ENCODE assay signal across 13 cellular contexts in the genomic region with DNA sequence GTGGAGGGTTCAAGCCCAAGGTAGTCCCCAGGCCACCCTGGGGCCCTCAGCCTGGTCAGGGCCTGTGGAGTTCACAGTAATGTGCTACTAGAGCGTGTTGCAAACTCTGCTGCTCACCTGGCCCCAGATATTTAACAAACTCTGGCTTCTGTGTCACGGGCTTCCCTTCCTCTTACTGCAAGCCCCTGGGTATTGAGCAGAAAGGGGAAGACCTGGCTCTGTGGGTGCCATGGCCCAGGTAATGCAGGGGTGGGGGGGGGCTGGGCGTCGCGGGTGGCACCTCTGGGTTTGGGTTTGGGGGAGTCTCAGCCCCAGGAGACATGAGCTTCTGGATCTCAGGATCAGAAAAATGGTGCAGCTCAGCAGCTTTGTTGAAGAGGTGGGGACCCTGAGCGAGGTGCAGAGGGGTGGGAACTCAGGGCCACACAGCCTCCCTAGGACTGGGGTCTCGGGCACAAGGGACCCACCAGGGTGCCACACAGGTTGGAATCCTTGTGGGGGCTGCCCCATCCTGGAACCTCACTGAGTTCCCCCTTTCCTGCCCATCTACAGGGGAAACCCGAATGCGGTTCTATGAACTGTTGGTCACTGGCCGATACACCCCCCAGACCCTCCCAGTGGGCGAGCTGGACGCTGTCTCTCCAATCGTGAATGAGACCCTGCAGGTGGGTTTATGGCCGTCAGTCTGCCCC. TPM values are rescaled to one million over a fixed set of nuclear protein-coding genes. Genes with fewer than 3 reads are reported as not detected.
DNase-seq lines count a peak whose midpoint lies in the region; ATAC-seq and TF ChIP-seq lines count a peak whose summit lies in the region.
"Had no signal": no experiment of that assay in that cellular context is flagged by ENCODE, and none has a peak within 500 bp of the region (broad histone marks: within the 10 kb centered on the region; RNA-seq: fewer than 3 reads in every experiment).

No MANE protein-coding gene starts in this region.

- CTCF ChIA-PET in PC-3 (lab: Charles Lee) = interaction anchor here (1.1 kb wide), 1 partner anchor 24 kb away, joined by 4 read pairs; no protein-coding TSS in a partner anchor

- H3K9ac ChIP-seq in PC-3 (ENCODE audit: low read length) = no peak overlapping the region

- in situ Hi-C loops in transverse colon (cut with MboI; ENCODE audit: low pct_ligation_motif_present in 1 of 4, low pct_unique_long_range_greater_than_20kb in 1 of 4, low sequenced_read_pairs in 3 of 4) = no loop called here

- no peaks in the 10 kb centered on the region for H3K27me3 Mint-ChIP-seq in effector memory CD8-positive, alpha-beta T cell

- H3K27ac ChIP-seq in DOHH2 (ENCODE audit: low read depth, low read length) (no peak overlapping the region), PC-3 (ENCODE audit: low read length) (no peak overlapping the region), spleen (peak overlapping the region in 6 of 8 donors; percentile 99 to 100 (median 100)), transverse colon (no peak overlapping the region)

- no peak for ATAC-seq in PC-3
- ATAC-seq in effector memory CD8-positive, alpha-beta T cell (replicated peaks) = no peak

- intact Hi-C loops in PC-3 (cut with micrococcal nuclease) (no loop called here), spleen (cut with DNase I; ENCODE audit: low total_unique reads) (no loop called here), transverse colon (cut with DNase I; ENCODE audit: low total_unique reads) (no loop called here)

- TF ChIP-seq POLR2A in spleen (IDR thresholded peaks at IDR 0.05) (no peak), transverse colon (IDR thresholded peaks at IDR 0.05) (no peak)

- no TSS peak for BruUV-seq in PC-3 (replicated peaks; lab: Mats Ljungman, UMichigan)

- H3K36me3 ChIP-seq in DOHH2 (ENCODE audit: control insufficient read depth, low read length) (peaks cover 83% of the 10 kb centered on the region), PC-3 (ENCODE audit: low read depth, low read length) (peaks cover 15% of the 10 kb centered on the region; the same call in 1 of the 2 replicates), spleen (peaks cover 0 to 66% (median 30%) of the 10 kb centered on the region in 6 donors), transverse colon (peaks cover 0 to 15% (median 4%) of the 10 kb centered on the region in 4 donors)

- TF ChIP-seq CTCF in DOHH2 (IDR thresholded peaks at IDR 0.05; ENCODE audit: low read depth, low read length, poor library complexity, severe bottlenecking) (no peak), PC-3 (conservative IDR thresholded peaks at IDR 0.05; ENCODE audit: low read depth, low read length) (no peak), spleen (IDR thresholded peaks at IDR 0.05 in 8 of 11, conservative IDR thresholded peaks at IDR 0.05 in 3 of 11) (no peak), transverse colon (IDR thresholded peaks at IDR 0.05) (no peak)

- H3K4me3 ChIP-seq in DOHH2 (ENCODE audit: low read length) (no peak overlapping the region), PC-3 (ENCODE audit: low read length) (0 out of 2 replicates have a peak overlapping the region, but pooled peaks have one; percentile 71), spleen (peak overlapping the region in 1 of 8 donors; percentile 36), transverse colon (no peak overlapping the region)

- H3K4me1 Mint-ChIP-seq in effector memory CD8-positive, alpha-beta T cell (ENCODE audit: low read depth in 2 of 2) = peaks cover 43 to 53% of the 10 kb centered on the region in 2 donors

- no peak for DNase-seq in PC-3
- no peak for DNase-seq in effector memory CD8-positive, alpha-beta T cell
- DNase-seq in spleen = peak; percentile 74
- no peak for DNase-seq in NCI-H1092 treated with DMSO at 0.1 percent for 48 hours (lab: John Stamatoyannopoulos, UW)
- no peak for DNase-seq in transverse colon
- no peak for DNase-seq in stimulated activated CD4-positive, alpha-beta T cell treated with anti-CD3 and anti-CD28 coated beads, Interleukin-2, amount 100 ng/mL, for 24 hours
- DNase-seq: midbrain; NCI-H1417; stimulated activated CD4-positive, alpha-beta T cell treated with anti-CD3 and anti-CD28 coated beads, Interleukin-2, amount 100 ng/mL, for 48 hours had no signal

- peak overlapping the region; percentile 69 to 91 for H3K27ac Mint-ChIP-seq in effector memory CD8-positive, alpha-beta T cell

- 72 to 87% (median 76%) methylated on average over 2 to 14 of the region's 14 CpGs for WGBS in spleen, 5 donors
- 75% methylated on average over 14 of the region's 14 CpGs; no CpG with 5 or more reads in 1 of the 2 donors for WGBS in transverse colon (ENCODE audit: low coverage in 1 of 2), 2 donors

- H3K4me3 Mint-ChIP-seq in effector memory CD8-positive, alpha-beta T cell = peak overlapping the region; percentile 90 to 93

- no peak for TF ChIP-seq EP300 in transverse colon (IDR thresholded peaks at IDR 0.05; ENCODE audit: low read depth)

- H2AFZ ChIP-seq in PC-3 (ENCODE audit: low read length) = no peak overlapping the region

- peaks cover 84% of the 10 kb centered on the region for H3K36me3 Mint-ChIP-seq in effector memory CD8-positive, alpha-beta T cell (ENCODE audit: insufficient read depth)

- H3K4me2 ChIP-seq in DOHH2 (ENCODE audit: low read length) (peak overlapping the region; percentile 99), PC-3 (ENCODE audit: low read length) (peak overlapping the region; percentile 85; the same call in 1 of the 2 replicates)

- H3K79me2 ChIP-seq in DOHH2 (ENCODE audit: control insufficient read depth, low read length) = peaks cover 72% of the 10 kb centered on the region
- H3K79me2 ChIP-seq in PC-3 (ENCODE audit: low read length) = peaks cover 94% of the 10 kb centered on the region

- H3K9me2 ChIP-seq in DOHH2 (replicated peaks; ENCODE audit: control insufficient read depth, low read length) (no peaks in the 10 kb centered on the region), PC-3 (replicated peaks; ENCODE audit: low read length) (no peaks in the 10 kb centered on the region)

- H4K20me1 ChIP-seq in DOHH2 (ENCODE audit: control insufficient read depth, insufficient read depth, low read depth, low read length) (peaks cover 25% of the 10 kb centered on the region), PC-3 (ENCODE audit: low read length) (peaks cover 15% of the 10 kb centered on the region)

- POLR2A ChIA-PET in PC-3 (lab: Charles Lee; ENCODE audit: unreplicated experiment) = no interaction called here

- H3F3A ChIP-seq in DOHH2 (ENCODE audit: control insufficient read depth, insufficient read depth) (peaks cover 20% of the 10 kb centered on the region), PC-3 (ENCODE audit: low read length, unreplicated experiment) (no peaks in the 10 kb centered on the region)

- H3K27me3 ChIP-seq in DOHH2 (ENCODE audit: control insufficient read depth, low read length) = no peaks in the 10 kb centered on the region
- no peaks in the 10 kb centered on the region for H3K27me3 ChIP-seq in PC-3 (ENCODE audit: low read length)
- H3K27me3 ChIP-seq in spleen (replicated peaks in 1 of 7) = no peaks in the 10 kb centered on the region
- H3K27me3 ChIP-seq in transverse colon = no peaks in the 10 kb centered on the region
- H3K27me3 ChIP-seq: dorsolateral prefrontal cortex had no signal

- no peaks in the 10 kb centered on the region for H3K9me3 Mint-ChIP-seq in effector memory CD8-positive, alpha-beta T cell

- H3K9me3 ChIP-seq in DOHH2 (ENCODE audit: control insufficient read depth, insufficient read depth, low read length) = no peaks in the 10 kb centered on the region
- no peaks in the 10 kb centered on the region for H3K9me3 ChIP-seq in PC-3 (ENCODE audit: low read length)
- H3K9me3 ChIP-seq in spleen = no peaks in the 10 kb centered on the region
- no peaks in the 10 kb centered on the region for H3K9me3 ChIP-seq in transverse colon

- H3K4me1 ChIP-seq in DOHH2 (ENCODE audit: control insufficient read depth, low read length) (peaks cover 50% of the 10 kb centered on the region), PC-3 (ENCODE audit: insufficient read depth, low read length) (peaks cover 24% of the 10 kb centered on the region), spleen (peaks cover 42 to 87% (median 65%) of the 10 kb centered on the region in 6 donors), transverse colon (peaks cover 28 to 50% (median 45%) of the 10 kb centered on the region in 4 donors)

RNA-seq across cellular contexts. Expression of a gene that starts 4.0 kb away (rescaled TPM):
- total RNA-seq in PC-3 (2014; rRNA removed) (7.5 and 13.0 TPM in 2 replicates), spleen (10 to 100 TPM; 19.9 to 37.7 (median 31.8) TPM), transverse colon (10 to 100 TPM; 13.4 to 39.6 (median 15.2) TPM)
- polyA plus RNA-seq in spleen = 10 to 100 TPM in 1 of 3 donors, 1 to 10 TPM in 2; 3.3 to 11.9 (median 5.3) TPM

RNA-seq across cellular contexts. Expression of a gene that starts 14.3 kb away (rescaled TPM):
- total RNA-seq in PC-3 (2014; rRNA removed) (232 TPM in 2 replicates), spleen (10 to 100 TPM; 45.2 to 71.7 (median 54.6) TPM), transverse colon (100 to 1,000 TPM in 3 of 4 donors, 10 to 100 TPM in 1; 14.9 to 251 (median 150) TPM)
- 10 to 100 TPM; 18.4 to 29.4 (median 20.3) TPM for polyA plus RNA-seq in spleen

RNA-seq across cellular contexts. Expression of a gene that starts 50.9 kb away (rescaled TPM):
- total RNA-seq in PC-3 (2014; rRNA removed) (not detected in 2 replicates), spleen (1 to 10 TPM in 4 of 7 donors, under 1 TPM in 2, not detected in 1; 0.57 to 2.8 (median 1.7) TPM), transverse colon (under 1 TPM in 1 of 4 donors, not detected in 3; 0.41 TPM)
- 1 to 10 TPM in 1 of 3 donors, under 1 TPM in 2; 0.78 to 1.5 (median 0.86) TPM for polyA plus RNA-seq in spleen
- total RNA-seq: activated CD8-positive, alpha-beta memory T cell treated with anti-CD3 and anti-CD28 coated beads for 36 hours; fibroblast of villous mesenchyme had no signal

Comparison
In these comparisons a context has a peak if more than half of its experiments do, and no peak if none do; other contexts are left out.
1. H3K27ac ChIP-seq: peak in spleen (6 of 8); none in DOHH2 (single experiment), PC-3 (single experiment) and transverse colon (0 of 4).